ENCODE assay signal across 18 cellular contexts in genomic region chr1:161171191-161171590, GRCh38. TPM values are rescaled to one million over a fixed set of nuclear protein-coding genes. Genes with fewer than 3 reads are reported as not detected.
DNase-seq lines count a peak whose midpoint lies in the region; ATAC-seq, FAIRE-seq and TF ChIP-seq lines count a peak whose summit lies in the region.
"Had no signal": no experiment of that assay in that cellular context is flagged by ENCODE, and none has a peak within 500 bp of the region (broad histone marks: within the 10 kb centered on the region; RNA-seq: fewer than 3 reads in every experiment).

No MANE protein-coding gene starts in this region.

- H3K27ac ChIP-seq in ACC112 (ENCODE audit: low read depth, low read length) = peak overlapping the region; percentile 98; the same call in 1 of the 2 replicates
- no peak overlapping the region for H3K27ac ChIP-seq in DND-41 (ENCODE audit: low read length)
- H3K27ac ChIP-seq: ascending aorta, left lung, right lobe of liver, thoracic aorta had no signal

- TF ChIP-seq CTCF in DND-41 (IDR thresholded peaks at IDR 0.05; ENCODE audit: borderline replicate concordance, extremely low read depth, low read length, poor library complexity, severe bottlenecking) = peak; percentile 24
- TF ChIP-seq CTCF in foreskin fibroblast (IDR thresholded peaks at IDR 0.05; ENCODE audit: low read depth, low read length) = peak; percentile 22

- no peak overlapping the region for H3K4me2 ChIP-seq in DND-41 (ENCODE audit: insufficient read depth, low read length)

- H3K4me1 ChIP-seq in ACC112 (ENCODE audit: control insufficient read depth, insufficient read depth, low read length, unreplicated experiment) = peaks cover 20% of the 10 kb centered on the region
- H3K4me1 ChIP-seq in DND-41 (ENCODE audit: insufficient read depth, low read length) = peaks cover 33% of the 10 kb centered on the region

- H3K36me3 Mint-ChIP-seq in T-helper 17 cell (ENCODE audit: low read depth) = peaks cover 9% of the 10 kb centered on the region

- H3K27me3 ChIP-seq in ACC112 (ENCODE audit: insufficient read depth, low read length) (no peaks in the 10 kb centered on the region), DND-41 (ENCODE audit: insufficient read depth, low read length, poor library complexity) (no peaks in the 10 kb centered on the region)
- H3K27me3 ChIP-seq: ascending aorta, heart left ventricle, left lung, right lobe of liver had no signal

- H2AFZ ChIP-seq in ACC112 (ENCODE audit: low read length, unreplicated experiment) (no peak overlapping the region), DND-41 (ENCODE audit: low read depth, low read length) (no peak overlapping the region)

- no peak overlapping the region for H3K9ac ChIP-seq in DND-41 (ENCODE audit: low read depth, low read length)

- ATAC-seq in DND-41 (ENCODE audit: insufficient read depth, low read depth) = no peak
- ATAC-seq in T-helper 17 cell = no peak
- ATAC-seq: heart left ventricle; left lung; naive thymus-derived CD8-positive, alpha-beta T cell; right lobe of liver had no signal

- H3K9me3 ChIP-seq in DND-41 (ENCODE audit: insufficient read depth, low read length, severe bottlenecking) (no peaks in the 10 kb centered on the region), T-helper 17 cell (ENCODE audit: control insufficient read depth, low read length, poor library complexity, severe bottlenecking) (no peaks in the 10 kb centered on the region)
- H3K9me3 ChIP-seq: ascending aorta, heart left ventricle, left lung, right lobe of liver, thoracic aorta had no signal

- H3K79me2 ChIP-seq in ACC112 (ENCODE audit: control insufficient read depth, insufficient read depth, low read length, unreplicated experiment) = peaks cover 4% of the 10 kb centered on the region
- peaks cover 17% of the 10 kb centered on the region for H3K79me2 ChIP-seq in DND-41 (ENCODE audit: insufficient read depth, low read length)

- H3K27ac Mint-ChIP-seq in T-helper 17 cell = peak overlapping the region; percentile 87

- peak overlapping the region; percentile 25 for H3K4me3 Mint-ChIP-seq in T-helper 17 cell

- no peaks in the 10 kb centered on the region for H3K27me3 Mint-ChIP-seq in T-helper 17 cell
- H3K27me3 Mint-ChIP-seq: naive thymus-derived CD8-positive, alpha-beta T cell had no signal

- DNase-seq in DND-41 = no peak
- no peak for DNase-seq in T-helper 17 cell
- DNase-seq in foreskin fibroblast = peak in 1 of 2 donors; percentile 34
- no peak for DNase-seq in germinal center (ENCODE audit: low spot score)
- no peak for DNase-seq in COR-L47 (lab: John Stamatoyannopoulos, UW)
- no peak for DNase-seq in urothelium cell line (ENCODE audit: low spot score)
- no peak for DNase-seq in superior temporal gyrus (ENCODE audit: extremely low spot score)
- DNase-seq: activated CD8-positive, alpha-beta memory T cell treated with anti-CD3 and anti-CD28 coated beads, Interleukin-2, amount 50 U/mL, for 4 hours; heart left ventricle; naive thymus-derived CD8-positive, alpha-beta T cell; NCI-H146; NCI-H526; right lobe of liver; SIG-M5 had no signal

- H3K36me3 ChIP-seq in ACC112 (ENCODE audit: insufficient read depth, low read length) (peaks cover 21% of the 10 kb centered on the region; the same call in 1 of the 2 replicates), DND-41 (ENCODE audit: insufficient read depth, low read length) (peaks cover 63% of the 10 kb centered on the region)

- no peak for FAIRE-seq in urothelium cell line (lab: Jason Lieb, UNC)

- no peaks in the 10 kb centered on the region for H4K20me1 ChIP-seq in DND-41 (ENCODE audit: insufficient read depth, low read length)

- peaks cover 47% of the 10 kb centered on the region for H3K4me1 Mint-ChIP-seq in T-helper 17 cell

- H3K4me3 ChIP-seq in ACC112 (ENCODE audit: low read depth, low read length) (no peak overlapping the region), DND-41 (ENCODE audit: low read depth in 1 of 2, low read length in 2 of 2) (no peak overlapping the region), foreskin fibroblast (ENCODE audit: low read depth in 1 of 2, low read length in 2 of 2) (no peak overlapping the region)
- H3K4me3 ChIP-seq: ascending aorta, heart left ventricle, left lung, right lobe of liver, thoracic aorta had no signal

RNA-seq across cellular contexts. Expression of gene PPOX, which starts 5.0 kb away (rescaled TPM):
- 10 to 100 TPM; 40.4 to 43.7 TPM for total RNA-seq in T-helper 17 cell

RNA-seq across cellular contexts. Expression of gene B4GALT3, which starts 6.1 kb away (rescaled TPM):
- 10 to 100 TPM; 43.7 to 49.2 TPM for total RNA-seq in T-helper 17 cell

RNA-seq across cellular contexts. Expression of gene USP21, which starts 11.9 kb away (rescaled TPM):
- total RNA-seq in T-helper 17 cell = 10 to 100 TPM; 35.9 to 37.0 TPM

RNA-seq across cellular contexts. Expression of gene UFC1, which starts 17.4 kb away (rescaled TPM):
- 100 to 1,000 TPM; 152 to 154 TPM for total RNA-seq in T-helper 17 cell

RNA-seq across cellular contexts. Expression of gene ADAMTS4, which starts 27.7 kb away (rescaled TPM):
- under 1 TPM; 0.31 to 0.77 TPM for total RNA-seq in T-helper 17 cell
